19 cellular contexts compared by ENCODE assay signal in the genomic region with DNA sequence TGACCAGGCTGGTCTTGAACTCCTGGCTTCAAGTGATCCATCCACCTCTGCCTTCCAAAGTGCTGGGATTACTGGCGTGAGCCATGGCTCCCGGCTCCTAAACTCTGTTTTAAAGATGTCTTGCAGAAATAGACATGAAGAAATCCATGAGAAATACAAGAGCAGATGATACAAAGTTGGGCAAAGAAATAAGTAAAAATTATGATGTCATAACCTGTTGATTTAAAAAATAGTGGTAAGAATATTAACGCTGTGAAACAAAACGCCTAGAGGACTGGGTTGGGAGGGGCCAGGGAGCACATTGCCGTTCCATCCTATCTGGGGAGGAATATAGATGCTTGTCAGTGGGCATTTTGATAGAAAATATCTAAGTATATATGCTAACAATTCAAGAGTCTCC. TPM values are rescaled to one million over a fixed set of nuclear protein-coding genes. Genes with fewer than 3 reads are reported as not detected.
DNase-seq lines count a peak whose midpoint lies in the region; ATAC-seq and TF ChIP-seq lines count a peak whose summit lies in the region.
"Had no signal": no experiment of that assay in that cellular context is flagged by ENCODE, and none has a peak within 500 bp of the region (broad histone marks: within the 10 kb centered on the region; RNA-seq: fewer than 3 reads in every experiment).

No MANE protein-coding gene starts in this region.

- H3K4me3 Mint-ChIP-seq in activated T-cell treated with anti-CD3 and anti-CD28 coated beads, Interleukin-2, amount 50 U/mL, for 4 hours: peak overlapping the region; percentile 98
- H3K4me3 Mint-ChIP-seq in GM23338: no peak overlapping the region; the same call in 2 of the 3 replicates
- peak overlapping the region; percentile 100 for H3K4me3 Mint-ChIP-seq in activated naive CD8-positive, alpha-beta T cell treated with anti-CD3 and anti-CD28 coated beads, Interleukin-2, amount 10 ng/mL, durations not matched to agents 7 days and 5 days

- no peaks in the 10 kb centered on the region for H4K20me1 ChIP-seq in GM23338 (replicated peaks; ENCODE audit: insufficient read depth)

- H3K4me3 ChIP-seq in GM23338: no peak overlapping the region
- peak overlapping the region in 3 of 7 experiments; percentile 36 to 52 (median 45) for H3K4me3 ChIP-seq in skin epidermis
- peak overlapping the region in 1 of 2 donors; percentile 80 for H3K4me3 ChIP-seq in left lung
- no peak overlapping the region for H3K4me3 ChIP-seq in BE2C (ENCODE audit: low read depth, low read length)
- H3K4me3 ChIP-seq: esophagus muscularis mucosa had no signal

- intact Hi-C loops in left lung (cut with DNase I): no loop called here

- TF ChIP-seq CTCF in GM23338 (conservative IDR thresholded peaks at IDR 0.05; ENCODE audit: low read depth in 2 of 2) (no peak), left lung (IDR thresholded peaks at IDR 0.05) (no peak), BE2C (IDR thresholded peaks at IDR 0.05; ENCODE audit: low read depth, low read length) (no peak)

- POLR2A ChIA-PET in activated naive CD8-positive, alpha-beta T cell treated with anti-CD3 and anti-CD28 coated beads, Interleukin-2, amount 10 ng/mL, durations not matched to agents 7 days and 5 days (lab: Charles Lee): interaction anchor here (1.6 to 1.8 kb wide), 2 partner anchors 9 to 120 kb away, joined by 8 to 9 read pairs; partner anchors contain the start of gene UBE2G2

- H3K79me2 ChIP-seq in GM23338 (replicated peaks; ENCODE audit: insufficient read depth): no peaks in the 10 kb centered on the region

- no peaks in the 10 kb centered on the region for H3K9me2 ChIP-seq in GM23338 (ENCODE audit: insufficient read depth)

- H3K27ac Mint-ChIP-seq in GM23338: no peak overlapping the region
- peak overlapping the region; percentile 60 for H3K27ac Mint-ChIP-seq in activated naive CD8-positive, alpha-beta T cell treated with anti-CD3 and anti-CD28 coated beads, Interleukin-2, amount 10 ng/mL, durations not matched to agents 7 days and 5 days

- H3F3A ChIP-seq in GM23338 (replicated peaks; ENCODE audit: low read depth): 0 out of 2 replicates have a peak, but pooled peaks cover 4% of the 10 kb centered on the region

- ATAC-seq in activated T-cell treated with anti-CD3 and anti-CD28 coated beads, Interleukin-2, amount 50 U/mL, for 4 hours: no peak
- no peak for ATAC-seq in GM23338
- ATAC-seq in activated naive CD8-positive, alpha-beta T cell treated with anti-CD3 and anti-CD28 coated beads, Interleukin-2, amount 10 ng/mL, durations not matched to agents 7 days and 5 days (ENCODE audit: low read depth): no peak
- no peak for ATAC-seq in esophagus mucosa
- ATAC-seq in left lung: no peak
- ATAC-seq: left colon, upper lobe of right lung had no signal

- no peaks in the 10 kb centered on the region for H3K9me3 ChIP-seq in left lung
- H3K9me3 ChIP-seq in BE2C: no peaks in the 10 kb centered on the region
- H3K9me3 ChIP-seq: Caco-2, esophagus muscularis mucosa, stomach, upper lobe of right lung had no signal

- H3K9me3 Mint-ChIP-seq in activated T-cell treated with anti-CD3 and anti-CD28 coated beads, Interleukin-2, amount 50 U/mL, for 4 hours: no peaks in the 10 kb centered on the region
- no peaks in the 10 kb centered on the region; the same call in 2 of the 3 replicates for H3K9me3 Mint-ChIP-seq in GM23338
- no peaks in the 10 kb centered on the region for H3K9me3 Mint-ChIP-seq in activated naive CD8-positive, alpha-beta T cell treated with anti-CD3 and anti-CD28 coated beads, Interleukin-2, amount 10 ng/mL, durations not matched to agents 7 days and 5 days

- H3K4me1 Mint-ChIP-seq in activated T-cell treated with anti-CD3 and anti-CD28 coated beads, Interleukin-2, amount 50 U/mL, for 4 hours (ENCODE audit: low read depth): peaks cover 79% of the 10 kb centered on the region
- H3K4me1 Mint-ChIP-seq in GM23338: peaks cover 22% of the 10 kb centered on the region
- H3K4me1 Mint-ChIP-seq in activated naive CD8-positive, alpha-beta T cell treated with anti-CD3 and anti-CD28 coated beads, Interleukin-2, amount 10 ng/mL, durations not matched to agents 7 days and 5 days: peaks cover 55% of the 10 kb centered on the region

- no peak overlapping the region for H3K4me2 ChIP-seq in GM23338

- peaks cover 11% of the 10 kb centered on the region for H3K4me1 ChIP-seq in GM23338 (ENCODE audit: insufficient read depth)
- peaks cover 4 to 78% of the 10 kb centered on the region in 2 donors for H3K4me1 ChIP-seq in left lung
- no peaks in the 10 kb centered on the region for H3K4me1 ChIP-seq in BE2C
- H3K4me1 ChIP-seq: Caco-2 had no signal

- H3K27me3 ChIP-seq in GM23338 (ENCODE audit: insufficient read depth): peaks cover 96% of the 10 kb centered on the region
- H3K27me3 ChIP-seq in left lung: peaks cover 0 to 18% of the 10 kb centered on the region in 2 donors
- H3K27me3 ChIP-seq in BE2C: peaks cover 90% of the 10 kb centered on the region

- H3K27ac ChIP-seq in GM23338 (ENCODE audit: low read depth) (no peak overlapping the region), skin epidermis (peak overlapping the region in 11 of 21 experiments; percentile 3 to 99 (median 86)), left lung (peak overlapping the region in 1 of 2 donors; percentile 93)
- H3K27ac ChIP-seq: esophagus muscularis mucosa, upper lobe of right lung had no signal

- H3K27me3 Mint-ChIP-seq in activated T-cell treated with anti-CD3 and anti-CD28 coated beads, Interleukin-2, amount 50 U/mL, for 4 hours (ENCODE audit: low read depth): no peaks in the 10 kb centered on the region
- H3K27me3 Mint-ChIP-seq in GM23338 (ENCODE audit: insufficient read depth, low read depth, poor library complexity): peaks cover 90% of the 10 kb centered on the region
- no peaks in the 10 kb centered on the region for H3K27me3 Mint-ChIP-seq in activated naive CD8-positive, alpha-beta T cell treated with anti-CD3 and anti-CD28 coated beads, Interleukin-2, amount 10 ng/mL, durations not matched to agents 7 days and 5 days

- H3K36me3 Mint-ChIP-seq in activated T-cell treated with anti-CD3 and anti-CD28 coated beads, Interleukin-2, amount 50 U/mL, for 4 hours (ENCODE audit: insufficient read depth): peaks cover 2% of the 10 kb centered on the region
- H3K36me3 Mint-ChIP-seq in GM23338 (ENCODE audit: low read depth): no peaks in the 10 kb centered on the region
- peaks cover 34% of the 10 kb centered on the region for H3K36me3 Mint-ChIP-seq in activated naive CD8-positive, alpha-beta T cell treated with anti-CD3 and anti-CD28 coated beads, Interleukin-2, amount 10 ng/mL, durations not matched to agents 7 days and 5 days

- no peak for DNase-seq in activated T-cell treated with anti-CD3 and anti-CD28 coated beads, Interleukin-2, amount 50 U/mL, for 4 hours
- DNase-seq in activated T-cell treated with anti-CD3 and anti-CD28 coated beads, Interleukin-2, amount 50 U/mL, for 1 hour: no peak
- DNase-seq in GM23338 (ENCODE audit: low spot score): no peak
- DNase-seq in activated naive CD8-positive, alpha-beta T cell treated with anti-CD3 and anti-CD28 coated beads, Interleukin-2, amount 10 ng/mL, durations not matched to agents 7 days and 5 days: no peak
- DNase-seq in left lung: no peak
- no peak for DNase-seq in BE2C
- DNase-seq: amygdala, Caco-2, H7, left colon, midbrain, NCI-H2029 treated with DMSO at 0.1 percent for 48 hours, NCI-H524, SHP77 treated with DMSO at 0.1 percent for 48 hours, stomach, upper lobe of right lung had no signal

- H2AFZ ChIP-seq in GM23338: no peak overlapping the region

- H3K36me3 ChIP-seq in GM23338 (ENCODE audit: insufficient read depth) (no peaks in the 10 kb centered on the region), left lung (peaks cover 0 to 9% of the 10 kb centered on the region in 2 donors), BE2C (no peaks in the 10 kb centered on the region)
- H3K36me3 ChIP-seq: esophagus muscularis mucosa, upper lobe of right lung had no signal

TF ChIP-seq in GM23338, 12 proteins besides CTCF, POLR2A, EP300 and RAD21:
- TF ChIP-seq EZH2phosphoT487 (IDR thresholded peaks at IDR 0.05; ENCODE audit: unreplicated experiment) (no peak), EZH2 (IDR thresholded peaks at IDR 0.05; ENCODE audit: low read depth, unreplicated experiment) (peak; percentile 46), JUNB (IDR thresholded peaks at IDR 0.05; ENCODE audit: unreplicated experiment) (no peak)

RNA-seq across cellular contexts. Expression of gene ITGB2, which starts 1.2 kb away (rescaled TPM):
- total RNA-seq in activated T-cell treated with anti-CD3 and anti-CD28 coated beads, Interleukin-2, amount 50 U/mL, for 4 hours: 100 to 1,000 TPM; 175 to 195 (median 180) TPM
- total RNA-seq in GM23338 (2014; rRNA removed; shearing (Covaris generic)): 0.63 TPM in 1 of 2 replicates, not detected in the other
- polyA plus RNA-seq in GM23338 (2016; fragmentation: Nextera tagmentation; extraction: Ambion mirVana): 0.40 and 0.44 TPM in 2 replicates
- total RNA-seq in activated naive CD8-positive, alpha-beta T cell treated with anti-CD3 and anti-CD28 coated beads, Interleukin-2, amount 10 ng/mL, durations not matched to agents 7 days and 5 days: 100 to 1,000 TPM; 416 to 452 TPM
- total RNA-seq in esophagus mucosa (7.1 TPM), left lung (100 to 1,000 TPM; 185 to 404 TPM)
- not detected for polyA plus RNA-seq in BE2C (2012; ENCODE audit: insufficient read depth, insufficient read length, low read depth)

RNA-seq across cellular contexts. Expression of gene SLX9, which starts 17.9 kb away (rescaled TPM):
- 100 to 1,000 TPM; 100 to 130 (median 126) TPM for total RNA-seq in activated T-cell treated with anti-CD3 and anti-CD28 coated beads, Interleukin-2, amount 50 U/mL, for 4 hours
- 36.3 and 41.5 TPM in 2 replicates for total RNA-seq in GM23338 (2014; rRNA removed; shearing (Covaris generic))
- polyA plus RNA-seq in GM23338 (2016; fragmentation: Nextera tagmentation; extraction: Ambion mirVana): 46.9 and 48.0 TPM in 2 replicates
- total RNA-seq in activated naive CD8-positive, alpha-beta T cell treated with anti-CD3 and anti-CD28 coated beads, Interleukin-2, amount 10 ng/mL, durations not matched to agents 7 days and 5 days: 10 to 100 TPM; 44.2 to 44.3 TPM
- total RNA-seq in esophagus mucosa (27.2 TPM), left lung (10 to 100 TPM; 16.4 to 29.6 TPM)
- polyA plus RNA-seq in BE2C (2012; ENCODE audit: insufficient read depth, insufficient read length, low read depth): 105 TPM

RNA-seq across cellular contexts. Expression of gene PTTG1IP, which starts 48.4 kb away (rescaled TPM):
- total RNA-seq in activated T-cell treated with anti-CD3 and anti-CD28 coated beads, Interleukin-2, amount 50 U/mL, for 4 hours: 10 to 100 TPM; 33.8 to 37.6 (median 34.6) TPM
- total RNA-seq in GM23338 (2014; rRNA removed; shearing (Covaris generic)): 168 and 172 TPM in 2 replicates
- polyA plus RNA-seq in GM23338 (2016; fragmentation: Nextera tagmentation; extraction: Ambion mirVana): 96.0 and 99.9 TPM in 2 replicates
- 10 to 100 TPM; 66.1 to 73.2 TPM for total RNA-seq in activated naive CD8-positive, alpha-beta T cell treated with anti-CD3 and anti-CD28 coated beads, Interleukin-2, amount 10 ng/mL, durations not matched to agents 7 days and 5 days
- total RNA-seq in esophagus mucosa (67.1 TPM), left lung (100 to 1,000 TPM; 247 to 263 TPM)
- 217 TPM for polyA plus RNA-seq in BE2C (2012; ENCODE audit: insufficient read depth, insufficient read length, low read depth)

Comparison
In these comparisons a context has a peak if more than half of its experiments do, and no peak if none do; other contexts are left out.
1. RNA of gene ITGB2, which starts 1.2 kb away (total RNA-seq): 416 to 452 TPM in activated naive CD8-positive, alpha-beta T cell treated with anti-CD3 and anti-CD28 coated beads, Interleukin-2, amount 10 ng/mL, durations not matched to agents 7 days and 5 days, 185 to 404 TPM in left lung and 175 to 195 TPM in activated T-cell treated with anti-CD3 and anti-CD28 coated beads, Interleukin-2, amount 50 U/mL, for 4 hours; 7.1 TPM in esophagus mucosa (single experiment) and 0.63 TPM in GM23338; every median in the first group is over 10 times any median in the second.